11 cellular contexts compared by ENCODE assay signal in genomic region chr9:133142657-133143592, GRCh38. TPM values are rescaled to one million over a fixed set of nuclear protein-coding genes. Genes with fewer than 3 reads are reported as not detected.
DNase-seq lines count a peak whose midpoint lies in the region; ATAC-seq and TF ChIP-seq lines count a peak whose summit lies in the region.
"Had no signal": no experiment of that assay in that cellular context is flagged by ENCODE, and none has a peak within 500 bp of the region (broad histone marks: within the 10 kb centered on the region; RNA-seq: fewer than 3 reads in every experiment).

No MANE protein-coding gene starts in this region.

- H3K9me2 ChIP-seq in PC-3 (replicated peaks; ENCODE audit: low read length) = no peaks in the 10 kb centered on the region

- H3K27me3 ChIP-seq in duodenal mucosa (ENCODE audit: control insufficient read depth in 1 of 2, insufficient read depth in 2 of 2, low read length in 2 of 2) = no peaks in the 10 kb centered on the region
- no peaks in the 10 kb centered on the region for H3K27me3 ChIP-seq in PC-3 (ENCODE audit: low read length)
- H3K27me3 ChIP-seq: tibial nerve had no signal

- H3K9ac ChIP-seq in duodenal mucosa (ENCODE audit: low read depth in 1 of 2, low read length in 2 of 2) (peak overlapping the region; percentile 44 to 48), PC-3 (ENCODE audit: low read length) (no peak overlapping the region)

- peak overlapping the region; percentile 100 for H3K27ac Mint-ChIP-seq in T-helper 17 cell
- peak overlapping the region; percentile 62 for H3K27ac Mint-ChIP-seq in stimulated activated memory B cell treated with anti-CD40 and anti-IgM and Interleukin-4, amounts not matched to agents 10 μg/mL and 1 μg/mL and 100 μg/mL, for 72 hours

- no peak overlapping the region for H3K4me2 ChIP-seq in PC-3 (ENCODE audit: low read length)

- H3K9me3 ChIP-seq in T-helper 17 cell (ENCODE audit: control insufficient read depth, low read length, poor library complexity, severe bottlenecking) = no peaks in the 10 kb centered on the region
- no peaks in the 10 kb centered on the region for H3K9me3 ChIP-seq in duodenal mucosa (ENCODE audit: control insufficient read depth in 1 of 2, low read length in 2 of 2)
- H3K9me3 ChIP-seq in PC-3 (ENCODE audit: low read length) = no peaks in the 10 kb centered on the region
- H3K9me3 ChIP-seq: tibial nerve had no signal

- H4K20me1 ChIP-seq in PC-3 (ENCODE audit: low read length) = peaks cover 9% of the 10 kb centered on the region

- H3K4me3 Mint-ChIP-seq in T-helper 17 cell = peak overlapping the region; percentile 74
- no peak overlapping the region for H3K4me3 Mint-ChIP-seq in stimulated activated memory B cell treated with anti-CD40 and anti-IgM and Interleukin-4, amounts not matched to agents 10 μg/mL and 1 μg/mL and 100 μg/mL, for 72 hours

- peaks cover 51% of the 10 kb centered on the region for H3K4me1 Mint-ChIP-seq in T-helper 17 cell
- H3K4me1 Mint-ChIP-seq in stimulated activated memory B cell treated with anti-CD40 and anti-IgM and Interleukin-4, amounts not matched to agents 10 μg/mL and 1 μg/mL and 100 μg/mL, for 72 hours = peaks cover 70% of the 10 kb centered on the region

- H3F3A ChIP-seq in PC-3 (ENCODE audit: low read length, unreplicated experiment) = no peaks in the 10 kb centered on the region

- H2AFZ ChIP-seq in PC-3 (ENCODE audit: low read length) = no peak overlapping the region

- no peak for TF ChIP-seq CTCF in PC-3 (conservative IDR thresholded peaks at IDR 0.05; ENCODE audit: low read depth, low read length)

- H3K36me3 ChIP-seq in duodenal mucosa (ENCODE audit: control insufficient read depth in 1 of 2, insufficient read depth in 2 of 2, low read length in 2 of 2) = peaks cover 0 to 2% of the 10 kb centered on the region in 2 donors
- no peaks in the 10 kb centered on the region; the same call in 1 of the 2 replicates for H3K36me3 ChIP-seq in PC-3 (ENCODE audit: low read depth, low read length)
- H3K36me3 ChIP-seq: tibial nerve had no signal

- CTCF ChIA-PET in PC-3 (lab: Charles Lee) = interaction anchor here (1.6 kb wide), 1 partner anchor 8 kb away, joined by 16 read pairs; no protein-coding TSS in a partner anchor

- POLR2A ChIA-PET in PC-3 (lab: Charles Lee; ENCODE audit: unreplicated experiment) = no interaction called here

- no peaks in the 10 kb centered on the region for H3K27me3 Mint-ChIP-seq in T-helper 17 cell
- no peaks in the 10 kb centered on the region for H3K27me3 Mint-ChIP-seq in stimulated activated memory B cell treated with anti-CD40 and anti-IgM and Interleukin-4, amounts not matched to agents 10 μg/mL and 1 μg/mL and 100 μg/mL, for 72 hours

- peaks cover 81 to 84% of the 10 kb centered on the region in 2 donors for H3K4me1 ChIP-seq in duodenal mucosa (ENCODE audit: control insufficient read depth in 1 of 2, insufficient read depth in 2 of 2, low read length in 2 of 2)
- peaks cover 17% of the 10 kb centered on the region for H3K4me1 ChIP-seq in PC-3 (ENCODE audit: insufficient read depth, low read length)

- H3K27ac ChIP-seq in duodenal mucosa (ENCODE audit: low read depth, low read length) = no peak overlapping the region
- no peak overlapping the region for H3K27ac ChIP-seq in PC-3 (ENCODE audit: low read length)
- H3K27ac ChIP-seq: HL-60 had no signal

- H3K9me3 Mint-ChIP-seq in stimulated activated memory B cell treated with anti-CD40 and anti-IgM and Interleukin-4, amounts not matched to agents 10 μg/mL and 1 μg/mL and 100 μg/mL, for 72 hours = no peaks in the 10 kb centered on the region

- H3K79me2 ChIP-seq in PC-3 (ENCODE audit: low read length) = peaks cover 73% of the 10 kb centered on the region

- no TSS peak for BruUV-seq in PC-3 (replicated peaks; lab: Mats Ljungman, UMichigan)

- no peaks in the 10 kb centered on the region for H3K36me3 Mint-ChIP-seq in T-helper 17 cell (ENCODE audit: low read depth)
- no peaks in the 10 kb centered on the region for H3K36me3 Mint-ChIP-seq in stimulated activated memory B cell treated with anti-CD40 and anti-IgM and Interleukin-4, amounts not matched to agents 10 μg/mL and 1 μg/mL and 100 μg/mL, for 72 hours

- ATAC-seq in T-helper 17 cell (no peak), PC-3 (no peak)
- ATAC-seq in stimulated activated memory B cell treated with anti-CD40 and anti-IgM and Interleukin-4, amounts not matched to agents 10 μg/mL and 1 μg/mL and 100 μg/mL, for 72 hours = no peak

- no peak overlapping the region for H3K4me3 ChIP-seq in duodenal mucosa (ENCODE audit: low read depth in 1 of 2, low read length in 2 of 2)
- no peak overlapping the region for H3K4me3 ChIP-seq in PC-3 (ENCODE audit: low read length)

- peak; percentile 63 for DNase-seq in activated CD4-positive, alpha-beta T cell treated with anti-CD3 and anti-CD28 coated beads for 48 hours
- no peak for DNase-seq in activated CD4-positive, alpha-beta T cell treated with anti-CD3 and anti-CD28 coated beads for 4 hours
- DNase-seq in T-helper 17 cell (peak in 1 of 3 donors; percentile 43), PC-3 (no peak), OCI-M2 (lab: John Stamatoyannopoulos, UW; ENCODE audit: unreplicated experiment) (no peak), SHP77 treated with DMSO at 0.1 percent for 48 hours (lab: John Stamatoyannopoulos, UW) (no peak)
- DNase-seq: NCI-H2107 had no signal

- intact Hi-C loops in PC-3 (cut with micrococcal nuclease) = no loop called here

RNA-seq across cellular contexts. Expression of gene GBGT1, which starts 20.8 kb away (rescaled TPM):
- total RNA-seq in T-helper 17 cell = 1 to 10 TPM; 2.2 to 2.3 TPM
- not detected in 2 replicates for total RNA-seq in PC-3 (2014; rRNA removed)

RNA-seq across cellular contexts. Expression of gene RALGDS, which starts 21.9 kb away (rescaled TPM):
- 100 to 1,000 TPM; 150 to 236 TPM for total RNA-seq in T-helper 17 cell
- total RNA-seq in PC-3 (2014; rRNA removed) = 30.5 and 32.2 TPM in 2 replicates
